In the genomic region with DNA sequence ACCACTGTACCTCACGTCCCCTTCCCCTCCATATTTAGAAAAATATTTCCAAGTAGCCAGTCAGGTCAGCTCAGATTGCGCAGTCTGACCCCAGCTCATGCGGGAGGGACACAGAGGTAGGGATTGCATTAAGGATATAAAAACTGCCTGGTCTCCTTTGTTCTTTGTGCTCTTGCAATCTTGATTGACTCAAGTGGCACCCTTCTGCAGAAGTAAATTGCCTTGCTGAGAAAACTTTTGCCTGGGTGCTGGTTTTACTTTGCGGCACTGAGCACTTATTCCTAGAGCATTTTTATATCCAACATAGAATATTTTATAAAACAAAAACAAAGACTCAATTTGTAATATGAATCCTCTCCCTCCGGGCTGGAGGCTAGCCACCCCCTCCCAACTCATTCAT, we compare ENCODE assay signal across 18 cellular contexts.
"Had no signal": no experiment of that assay in that cellular context is flagged by ENCODE, and none has a peak within 500 bp of the region (broad histone marks: within the 10 kb centered on the region; RNA-seq: fewer than 3 reads in every experiment).

No MANE protein-coding gene starts in this region.

- H3K36me3 ChIP-seq: ascending aorta, heart left ventricle, thoracic aorta, upper lobe of left lung, vagina had no signal

- H3K4me3 ChIP-seq: ascending aorta, heart left ventricle, thoracic aorta, upper lobe of left lung, vagina had no signal

- H3K27ac ChIP-seq: ascending aorta, heart left ventricle, thoracic aorta, upper lobe of left lung, vagina had no signal

- H3K27me3 ChIP-seq: ascending aorta, heart left ventricle, upper lobe of left lung, vagina had no signal

- ATAC-seq: activated CD4-positive, alpha-beta T cell treated with anti-CD3 and anti-CD28 coated beads for 36 hours; activated naive CD4-positive, alpha-beta T cell treated with anti-CD3 and anti-CD28 coated beads, Interleukin-2, amount 50 U/mL, for 72 hours; activated T-cell treated with anti-CD3 and anti-CD28 coated beads, Interleukin-2, amount 50 U/mL, for 72 hours; esophagus mucosa; heart left ventricle; natural killer cell treated with Interleukin-12 subunit alpha and Interleukin-12 subunit beta and Interleukin-15 and Interleukin-18, amount 100 ng/mL, for 72 hours; right cardiac atrium had no signal

- H3K4me1 ChIP-seq: ascending aorta, upper lobe of left lung, vagina had no signal

- DNase-seq: activated CD4-positive, alpha-beta T cell treated with anti-CD3 and anti-CD28 coated beads for 36 hours; activated CD4-positive, CD25-positive, alpha-beta regulatory T cell; activated naive CD4-positive, alpha-beta T cell; activated T-cell treated with anti-CD3 and anti-CD28 coated beads for 4 hours; activated T-cell treated with anti-CD3 and anti-CD28 coated beads, Interleukin-2, amount 50 U/mL, for 72 hours; foreskin fibroblast; heart left ventricle; posterior cingulate gyrus; right cardiac atrium; stimulated activated CD4-positive, alpha-beta T cell treated with anti-CD3 and anti-CD28 coated beads, Interleukin-4, amount 100 ng/mL, for 1 hour; T-helper 1 cell; upper lobe of left lung had no signal
